Comparison of ENCODE assay signal across 9 cellular contexts in genomic region chr6:165577556-165577955, GRCh38.
"Had no signal": no experiment of that assay in that cellular context is flagged by ENCODE, and none has a peak within 500 bp of the region (broad histone marks: within the 10 kb centered on the region; RNA-seq: fewer than 3 reads in every experiment).

No MANE protein-coding gene starts in this region.

- FAIRE-seq: H1, H54, K562 had no signal

- DNase-seq: H9, HCEC 1CT, IMR-90, KG1 had no signal

- H2AFZ ChIP-seq: GM23338 had no signal

- H3K4me2 ChIP-seq: GM23338 had no signal

- H3K27ac ChIP-seq: HL-60 had no signal

- ATAC-seq: GM23338, K562 had no signal

- H3K4me3 ChIP-seq: GM23338, K562 had no signal
